In genomic region chr20:44959082-44959895, GRCh38 we compare ENCODE assay signal across 1 cellular context.
TF ChIP-seq lines count a peak whose summit lies in the region.

No MANE protein-coding gene starts in this region.

TF ChIP-seq in GM23338, 12 proteins besides CTCF, POLR2A, EP300 and RAD21 (continued from another document):
- TF ChIP-seq ZNF462 (CRISPR knock-in tag; IDR thresholded peaks at IDR 0.05) (no peak), STAT1 (IDR thresholded peaks at IDR 0.05; ENCODE audit: unreplicated experiment) (no peak), REST (IDR thresholded peaks at IDR 0.05; ENCODE audit: unreplicated experiment) (no peak), ETS1 (IDR thresholded peaks at IDR 0.05) (no peak), EZH2 (IDR thresholded peaks at IDR 0.05; ENCODE audit: low read depth, unreplicated experiment) (no peak), JUNB (IDR thresholded peaks at IDR 0.05; ENCODE audit: unreplicated experiment) (no peak)
